ENCODE assay signal across 8 cellular contexts in the genomic region with DNA sequence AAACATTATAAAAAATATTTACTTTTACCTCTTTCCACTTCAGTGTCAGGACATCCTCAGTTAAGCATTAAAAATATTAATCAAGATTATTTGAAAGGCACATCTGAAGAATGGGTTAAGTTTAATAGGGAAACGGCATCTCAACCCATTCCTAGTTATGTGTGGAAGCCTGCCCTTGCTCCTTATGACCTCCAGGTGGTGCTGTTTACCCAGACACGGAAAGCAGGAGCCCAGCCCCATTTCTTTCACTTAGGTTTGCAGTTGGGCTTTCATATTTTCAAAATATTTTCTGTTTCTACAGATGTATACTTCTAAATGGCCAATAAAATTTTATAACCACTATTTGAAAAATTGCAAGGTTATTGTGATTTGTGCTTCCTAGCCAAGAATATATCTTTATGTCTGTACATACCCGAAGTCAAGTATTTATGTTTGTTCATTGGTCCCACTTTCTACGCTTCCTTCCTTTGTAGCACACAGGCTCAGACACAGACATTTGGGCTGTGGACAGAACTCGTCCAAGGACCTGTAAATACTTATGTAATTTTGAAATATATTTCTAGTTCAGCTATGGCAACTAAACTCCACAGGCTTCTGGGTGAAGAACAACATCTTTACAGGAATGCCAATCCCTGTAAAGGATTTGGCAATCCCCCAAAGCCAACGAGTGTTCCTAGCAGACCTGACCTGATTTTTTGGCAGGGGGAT.
DNase-seq lines count a peak whose midpoint lies in the region; ATAC-seq and TF ChIP-seq lines count a peak whose summit lies in the region.

No MANE protein-coding gene starts in this region.

- no peaks in the 10 kb centered on the region for H3K36me3 ChIP-seq in CD4-positive, CD25-positive, alpha-beta regulatory T cell (ENCODE audit: control insufficient read depth, insufficient read depth, low read length)

- peaks cover 12% of the 10 kb centered on the region for H3K27me3 Mint-ChIP-seq in CD4-positive, CD25-positive, alpha-beta regulatory T cell
- peaks cover 22% of the 10 kb centered on the region for H3K27me3 Mint-ChIP-seq in osteocyte (ENCODE audit: unreplicated experiment)

- H3K4me3 ChIP-seq in CD4-positive, CD25-positive, alpha-beta regulatory T cell (ENCODE audit: low read depth, low read length), result no peak overlapping the region

- H3K27ac Mint-ChIP-seq in CD4-positive, CD25-positive, alpha-beta regulatory T cell, result no peak overlapping the region
- H3K27ac Mint-ChIP-seq in osteocyte (ENCODE audit: unreplicated experiment), result peak overlapping the region; percentile 62

- H3K4me1 Mint-ChIP-seq in CD4-positive, CD25-positive, alpha-beta regulatory T cell, result no peaks in the 10 kb centered on the region
- peaks cover 11% of the 10 kb centered on the region for H3K4me1 Mint-ChIP-seq in osteocyte (ENCODE audit: unreplicated experiment)

- peaks cover 0 to 3% (median 0%) of the 10 kb centered on the region in 7 donors for H3K9me3 Mint-ChIP-seq in CD4-positive, CD25-positive, alpha-beta regulatory T cell
- no peaks in the 10 kb centered on the region for H3K9me3 Mint-ChIP-seq in osteocyte (ENCODE audit: unreplicated experiment)

- peak; percentile 97 for TF ChIP-seq CTCF in osteocyte (IDR thresholded peaks at IDR 0.05)

- H3K9me3 ChIP-seq in CD4-positive, CD25-positive, alpha-beta regulatory T cell (ENCODE audit: control insufficient read depth in 2 of 2, low read length in 2 of 2), result no peaks in the 10 kb centered on the region

- peak; percentile 2 to 55 (median 45) for DNase-seq in CD4-positive, CD25-positive, alpha-beta regulatory T cell
- DNase-seq in NCI-H82 (lab: John Stamatoyannopoulos, UW), result peak; percentile 67
- peak; percentile 1 for DNase-seq in activated T-helper 9 cell treated with anti-CD3 and anti-CD28 coated beads, Interleukin-2, amount 50 U/mL, for 16 hours (ENCODE audit: low read depth)
- peak; percentile 28 for DNase-seq in germinal center (ENCODE audit: low spot score)
- no peak for DNase-seq in osteocyte (ENCODE audit: extremely low spot score, unreplicated experiment)

- no peak overlapping the region for H3K27ac ChIP-seq in CD4-positive, CD25-positive, alpha-beta regulatory T cell (ENCODE audit: insufficient read depth, low read length, poor library complexity, severe bottlenecking)

- H3K4me1 ChIP-seq in CD4-positive, CD25-positive, alpha-beta regulatory T cell (ENCODE audit: control insufficient read depth, insufficient read depth, low read length, poor library complexity, severe bottlenecking), result no peaks in the 10 kb centered on the region

- peak; percentile 53 to 56 for ATAC-seq in CD4-positive, CD25-positive, alpha-beta regulatory T cell (ENCODE audit: low read depth in 2 of 2)
- ATAC-seq in GM19043 (IDR thresholded peaks at IDR 0.05; ENCODE audit: low read depth, unreplicated experiment), result peak; percentile 40
- ATAC-seq in HG03520 (IDR thresholded peaks at IDR 0.05; ENCODE audit: unreplicated experiment), result peak; percentile 56
- ATAC-seq in GM21360 (IDR thresholded peaks at IDR 0.05; ENCODE audit: unreplicated experiment), result no peak

- no peaks in the 10 kb centered on the region for H3K27me3 ChIP-seq in CD4-positive, CD25-positive, alpha-beta regulatory T cell (ENCODE audit: control insufficient read depth, insufficient read depth, low read length)

- H3K36me3 Mint-ChIP-seq in CD4-positive, CD25-positive, alpha-beta regulatory T cell, result no peaks in the 10 kb centered on the region
- no peaks in the 10 kb centered on the region for H3K36me3 Mint-ChIP-seq in osteocyte (ENCODE audit: unreplicated experiment)

- H3K4me3 Mint-ChIP-seq in CD4-positive, CD25-positive, alpha-beta regulatory T cell, result no peak overlapping the region
- H3K4me3 Mint-ChIP-seq in osteocyte (ENCODE audit: unreplicated experiment), result no peak overlapping the region
